21 cellular contexts compared by ENCODE assay signal in genomic region chr7:5567810-5568209, GRCh38. TPM values are rescaled to one million over a fixed set of nuclear protein-coding genes. Genes with fewer than 3 reads are reported as not detected.
DNase-seq lines count a peak whose midpoint lies in the region; ATAC-seq, FAIRE-seq and TF ChIP-seq lines count a peak whose summit lies in the region.
"Had no signal": no experiment of that assay in that cellular context is flagged by ENCODE, and none has a peak within 500 bp of the region (broad histone marks: within the 10 kb centered on the region; RNA-seq: fewer than 3 reads in every experiment).

No MANE protein-coding gene starts in this region.

- 57% methylated on average over 1 of the region's 1 CpG for WGBS in HepG2 (ENCODE audit: low lambda C conversion rate)
- no CpG with 5 or more reads among the region's 1 CpG for WGBS in right lobe of liver (ENCODE audit: insufficient coverage, low coverage, low lambda C conversion rate, missing lambda C conversion rate)

- in situ Hi-C loops in HepG2 (cut with HindIII; ENCODE audit: extremely low pct_ligation_motif_present, low pct_unique_long_range_greater_than_20kb): no loop called here

- H3K4me3 Mint-ChIP-seq in endothelial cell (ENCODE audit: unreplicated experiment): peak overlapping the region; percentile 37
- H3K4me3 Mint-ChIP-seq: activated naive CD8-positive, alpha-beta T cell; activated T-cell treated with anti-CD3 and anti-CD28 coated beads, Interleukin-2, amount 50 U/mL, for 4 hours had no signal

- H3K4me1 ChIP-seq in HepG2 (ENCODE audit: insufficient read depth, low read length) (peaks cover 70% of the 10 kb centered on the region), right lobe of liver (peaks cover 0 to 24% (median 3%) of the 10 kb centered on the region in 4 donors)

- no peak for FAIRE-seq in HepG2 (lab: Jason Lieb, UNC)
- FAIRE-seq: bronchial epithelial cell, TTC549 had no signal

- H3K27me3 ChIP-seq in HepG2 (ENCODE audit: control insufficient read depth in 1 of 2, insufficient read depth in 2 of 2, low read length in 2 of 2) (no peaks in the 10 kb centered on the region; a peak in 1 of 5 replicates), right lobe of liver (no peaks in the 10 kb centered on the region)
- H3K27me3 ChIP-seq: esophagus muscularis mucosa, testis had no signal

- H3K9me3 ChIP-seq in HepG2 (ENCODE audit: low read length): no peaks in the 10 kb centered on the region
- H3K9me3 ChIP-seq in right lobe of liver: no peaks in the 10 kb centered on the region
- H3K9me3 ChIP-seq: Caco-2, esophagus muscularis mucosa, spleen, testis had no signal

- DNase-seq in HepG2 (ENCODE audit: low spot score): no peak
- DNase-seq in right lobe of liver: no peak
- peak; percentile 46 for DNase-seq in NCI-H82 (lab: John Stamatoyannopoulos, UW)
- DNase-seq in endothelial cell (ENCODE audit: low spot score): no peak
- no peak for DNase-seq in stimulated activated CD4-positive, alpha-beta T cell treated with anti-CD3 and anti-CD28 coated beads, Interleukin-2, amount 100 ng/mL, for 48 hours
- no peak for DNase-seq in kidney tubule cell (ENCODE audit: low spot score)
- DNase-seq in NCI-H1417 treated with DMSO at 0.1 percent for 48 hours (lab: John Stamatoyannopoulos, UW): no peak
- no peak for DNase-seq in cardiac septum (ENCODE audit: low spot score)
- DNase-seq: activated CD4-positive, alpha-beta T cell treated with anti-CD3 and anti-CD28 coated beads, Interleukin-2, amount 50 U/mL, for 4 hours; activated T-cell treated with anti-CD3 and anti-CD28 coated beads, Interleukin-2, amount 50 U/mL, for 4 hours; Caco-2; immature natural killer cell; NCI-H510A; spleen; testis had no signal

- no peaks in the 10 kb centered on the region for H3K79me2 ChIP-seq in HepG2 (ENCODE audit: insufficient read depth, low read length)

- H3K36me3 ChIP-seq in HepG2 (replicated peaks in 1 of 2; ENCODE audit: control insufficient read depth in 1 of 2, insufficient read depth in 2 of 2, low read length in 2 of 2) (no peaks in the 10 kb centered on the region), right lobe of liver (no peaks in the 10 kb centered on the region)
- H3K36me3 ChIP-seq: esophagus muscularis mucosa, spleen had no signal

- TF ChIP-seq EP300 in HepG2 (IDR thresholded peaks at IDR 0.05; ENCODE audit: low read depth in 2 of 2, low read length in 2 of 2) (no peak), HepG2 (CRISPR knock-in tag; IDR thresholded peaks at IDR 0.05; ENCODE audit: borderline replicate concordance) (no peak)

- H3K4me3 ChIP-seq in HepG2 (replicated peaks in 1 of 3; ENCODE audit: insufficient read depth in 1 of 3, low read depth in 2 of 3, low read length in 3 of 3) (no peak overlapping the region), right lobe of liver (no peak overlapping the region)
- H3K4me3 ChIP-seq: esophagus muscularis mucosa, spleen, testis had no signal

- peak overlapping the region; percentile 83 for H3K27ac Mint-ChIP-seq in endothelial cell (ENCODE audit: unreplicated experiment)
- H3K27ac Mint-ChIP-seq: activated naive CD8-positive, alpha-beta T cell; immature natural killer cell had no signal

- ATAC-seq in HepG2: no peak
- ATAC-seq in right lobe of liver: no peak
- ATAC-seq: activated T-cell treated with anti-CD3 and anti-CD28 coated beads, Interleukin-2, amount 50 U/mL, for 4 hours had no signal

- no peak overlapping the region for H3K9ac ChIP-seq in HepG2 (ENCODE audit: insufficient read depth, low read depth, low read length)
- H3K9ac ChIP-seq: KMS-11 had no signal

- BruUV-seq in HepG2 (replicated peaks; lab: Mats Ljungman, UMichigan): no TSS peak

- TF ChIP-seq POLR2A in HepG2 (IDR thresholded peaks at IDR 0.05; ENCODE audit: insufficient read depth in 1 of 2, low read depth in 2 of 2, low read length in 2 of 2): no peak
- TF ChIP-seq POLR2A in right lobe of liver (IDR thresholded peaks at IDR 0.05): no peak

- peaks cover 6% of the 10 kb centered on the region for H3K36me3 Mint-ChIP-seq in endothelial cell (ENCODE audit: low read depth, unreplicated experiment)
- H3K36me3 Mint-ChIP-seq: activated naive CD8-positive, alpha-beta T cell; immature natural killer cell had no signal

- peaks cover 1% of the 10 kb centered on the region for H3K27me3 Mint-ChIP-seq in endothelial cell (ENCODE audit: unreplicated experiment)
- H3K27me3 Mint-ChIP-seq: activated naive CD8-positive, alpha-beta T cell had no signal

- CTCF ChIA-PET in HepG2 (lab: Yijun Ruan, JAX; ENCODE audit: low intra/inter-chr PET ratio, low total read pairs): no interaction called here

- no peaks in the 10 kb centered on the region for H3K9me3 Mint-ChIP-seq in endothelial cell (ENCODE audit: unreplicated experiment)
- H3K9me3 Mint-ChIP-seq: activated T-cell treated with anti-CD3 and anti-CD28 coated beads, Interleukin-2, amount 50 U/mL, for 4 hours; immature natural killer cell had no signal

- no peak overlapping the region for H3K27ac ChIP-seq in HepG2 (ENCODE audit: extremely low read length, insufficient read depth, low read length)
- no peak overlapping the region for H3K27ac ChIP-seq in right lobe of liver
- H3K27ac ChIP-seq: esophagus muscularis mucosa, HL-60, KMS-11, spleen, testis had no signal

- peak overlapping the region; percentile 16 for H3K4me2 ChIP-seq in HepG2 (ENCODE audit: low read depth, low read length)
- H3K4me2 ChIP-seq: KMS-11 had no signal

- no peak for TF ChIP-seq RAD21 in HepG2 (CRISPR knock-in tag; IDR thresholded peaks at IDR 0.05)

- intact Hi-C loops in HepG2 (cut with micrococcal nuclease; ENCODE audit: unreplicated experiment) (no loop called here), right lobe of liver (cut with DNase I) (no loop called here), cardiac septum (cut with DNase I) (no loop called here)

- H2AFZ ChIP-seq in HepG2 (ENCODE audit: low read length): no peak overlapping the region

- POLR2A ChIA-PET in HepG2 (lab: Yijun Ruan, JAX): no interaction called here

- no peaks in the 10 kb centered on the region for H4K20me1 ChIP-seq in HepG2 (ENCODE audit: insufficient read depth, low read length)

- H3K4me1 Mint-ChIP-seq in endothelial cell (ENCODE audit: unreplicated experiment): peaks cover 31% of the 10 kb centered on the region

- TF ChIP-seq CTCF in HepG2 (CRISPR knock-in tag; IDR thresholded peaks at IDR 0.05) (no peak), right lobe of liver (IDR thresholded peaks at IDR 0.05) (no peak), endothelial cell (IDR thresholded peaks at IDR 0.05; ENCODE audit: unreplicated experiment) (no peak)

RNA-seq across cellular contexts. Expression of gene FSCN1, which starts 24.8 kb away (rescaled TPM):
- 35.5 and 44.0 TPM in 2 replicates for total RNA-seq in HepG2 (2016; rRNA removed; fragmentation: Illumina TruSeq; extraction: Trizol)
- total RNA-seq in HepG2 (2016; cell fraction: cytosol; rRNA removed; fragmentation: Illumina TruSeq; extraction: Trizol; ENCODE audit: low read depth): 6.4 and 7.4 TPM in 2 replicates
- 32.0 and 43.8 TPM in 2 replicates for total RNA-seq in HepG2 (2016; cell fraction: insoluble cytoplasmic fraction; rRNA removed; fragmentation: Illumina TruSeq; extraction: Trizol)
- 20.9 and 22.0 TPM in 2 replicates for total RNA-seq in HepG2 (2016; cell fraction: membrane; rRNA removed; fragmentation: Illumina TruSeq; extraction: Trizol)
- 21.3 and 24.5 TPM in 2 replicates for total RNA-seq in HepG2 (2016; cell fraction: nucleus; rRNA removed; fragmentation: Illumina TruSeq; extraction: Trizol)
- 21.2 and 29.0 TPM in 2 replicates for polyA plus RNA-seq in HepG2 (2011; rRNA removed)
- polyA plus RNA-seq in HepG2 (2011; cell fraction: cytosol; rRNA removed): 21.0 and 36.3 TPM in 2 replicates
- polyA plus RNA-seq in HepG2 (2011; cell fraction: nucleus; rRNA removed): 41.0 and 50.2 TPM in 2 replicates
- polyA plus RNA-seq in HepG2 (2012): 7.3 and 18.5 TPM in 2 replicates
- 10.2 and 10.8 TPM in 2 replicates for polyA plus RNA-seq in HepG2 (2016; cell fraction: cytosol; fragmentation: Illumina TruSeq; extraction: Trizol; ENCODE audit: low read depth)
- polyA plus RNA-seq in HepG2 (2016; cell fraction: insoluble cytoplasmic fraction; fragmentation: Illumina TruSeq; extraction: Trizol; ENCODE audit: low read depth): 58.7 and 73.9 TPM in 2 replicates
- polyA plus RNA-seq in HepG2 (2016; cell fraction: membrane; fragmentation: Illumina TruSeq; extraction: Trizol; ENCODE audit: low read depth): 22.3 and 24.1 TPM in 2 replicates
- polyA plus RNA-seq in HepG2 (2016; cell fraction: nucleus; fragmentation: Illumina TruSeq; extraction: Trizol; ENCODE audit: insufficient read depth, low read depth): 53.5 and 58.8 TPM in 2 replicates
- 66.5 and 90.1 TPM in 2 replicates for polyA minus RNA-seq in HepG2 (2011; rRNA and poly(A)+ RNA removed; ENCODE audit: low replicate concordance)
- polyA minus RNA-seq in HepG2 (2011; cell fraction: cytosol; rRNA and poly(A)+ RNA removed): 43.7 and 53.5 TPM in 2 replicates
- polyA minus RNA-seq in HepG2 (2011; cell fraction: nucleus; rRNA and poly(A)+ RNA removed): 12.7 and 16.4 TPM in 2 replicates
- 10 to 100 TPM in 5 of 6 experiments, 1 to 10 TPM in 1; 9.1 to 26.2 (median 11.9) TPM for total RNA-seq in right lobe of liver
- total RNA-seq in endothelial cell (ENCODE audit: unreplicated experiment): 1,785 TPM
- total RNA-seq in cardiac septum: 32.2 TPM

RNA-seq across cellular contexts. Expression of gene ACTB, which starts 37.4 kb away (rescaled TPM):
- total RNA-seq in HepG2 (2016; rRNA removed; fragmentation: Illumina TruSeq; extraction: Trizol) (983 and 1,099 TPM in 2 replicates), right lobe of liver (1,000 to 10,000 TPM; 1,195 to 2,421 (median 1,468) TPM), endothelial cell (ENCODE audit: unreplicated experiment) (5,848 TPM), cardiac septum (926 TPM)
- 406 and 413 TPM in 2 replicates for total RNA-seq in HepG2 (2016; cell fraction: cytosol; rRNA removed; fragmentation: Illumina TruSeq; extraction: Trizol; ENCODE audit: low read depth)
- total RNA-seq in HepG2 (2016; cell fraction: insoluble cytoplasmic fraction; rRNA removed; fragmentation: Illumina TruSeq; extraction: Trizol): 966 and 972 TPM in 2 replicates
- 815 and 929 TPM in 2 replicates for total RNA-seq in HepG2 (2016; cell fraction: membrane; rRNA removed; fragmentation: Illumina TruSeq; extraction: Trizol)
- total RNA-seq in HepG2 (2016; cell fraction: nucleus; rRNA removed; fragmentation: Illumina TruSeq; extraction: Trizol): 668 and 755 TPM in 2 replicates
- polyA plus RNA-seq in HepG2 (2011; rRNA removed): 984 and 1,160 TPM in 2 replicates
- polyA plus RNA-seq in HepG2 (2011; cell fraction: cytosol; rRNA removed): 567 and 620 TPM in 2 replicates
- 1,565 and 1,995 TPM in 2 replicates for polyA plus RNA-seq in HepG2 (2011; cell fraction: nucleus; rRNA removed)
- 984 and 1,070 TPM in 2 replicates for polyA plus RNA-seq in HepG2 (2012)
- 510 and 558 TPM in 2 replicates for polyA plus RNA-seq in HepG2 (2016; cell fraction: cytosol; fragmentation: Illumina TruSeq; extraction: Trizol; ENCODE audit: low read depth)
- polyA plus RNA-seq in HepG2 (2016; cell fraction: insoluble cytoplasmic fraction; fragmentation: Illumina TruSeq; extraction: Trizol; ENCODE audit: low read depth): 1,764 and 2,207 TPM in 2 replicates
- 1,095 and 1,097 TPM in 2 replicates for polyA plus RNA-seq in HepG2 (2016; cell fraction: membrane; fragmentation: Illumina TruSeq; extraction: Trizol; ENCODE audit: low read depth)
- 1,747 and 1,824 TPM in 2 replicates for polyA plus RNA-seq in HepG2 (2016; cell fraction: nucleus; fragmentation: Illumina TruSeq; extraction: Trizol; ENCODE audit: insufficient read depth, low read depth)
- polyA minus RNA-seq in HepG2 (2011; rRNA and poly(A)+ RNA removed; ENCODE audit: low replicate concordance): 2,677 and 2,857 TPM in 2 replicates
- 1,014 and 1,055 TPM in 2 replicates for polyA minus RNA-seq in HepG2 (2011; cell fraction: cytosol; rRNA and poly(A)+ RNA removed)
- polyA minus RNA-seq in HepG2 (2011; cell fraction: nucleus; rRNA and poly(A)+ RNA removed): 329 and 574 TPM in 2 replicates

RNA-seq across cellular contexts. Expression of gene FBXL18, which starts 54.2 kb away (rescaled TPM):
- total RNA-seq in HepG2 (2016; rRNA removed; fragmentation: Illumina TruSeq; extraction: Trizol) (3.9 TPM in 2 replicates), right lobe of liver (1 to 10 TPM; 3.5 to 8.5 (median 4.7) TPM), endothelial cell (ENCODE audit: unreplicated experiment) (14.5 TPM), cardiac septum (5.0 TPM)
- total RNA-seq in HepG2 (2016; cell fraction: cytosol; rRNA removed; fragmentation: Illumina TruSeq; extraction: Trizol; ENCODE audit: low read depth): 1.1 and 1.6 TPM in 2 replicates
- total RNA-seq in HepG2 (2016; cell fraction: insoluble cytoplasmic fraction; rRNA removed; fragmentation: Illumina TruSeq; extraction: Trizol): 3.7 and 4.0 TPM in 2 replicates
- total RNA-seq in HepG2 (2016; cell fraction: membrane; rRNA removed; fragmentation: Illumina TruSeq; extraction: Trizol): 1.5 and 2.0 TPM in 2 replicates
- 2.9 and 3.3 TPM in 2 replicates for total RNA-seq in HepG2 (2016; cell fraction: nucleus; rRNA removed; fragmentation: Illumina TruSeq; extraction: Trizol)
- polyA plus RNA-seq in HepG2 (2011; rRNA removed): 1.1 and 1.5 TPM in 2 replicates
- polyA plus RNA-seq in HepG2 (2011; cell fraction: cytosol; rRNA removed): 0.63 and 1.1 TPM in 2 replicates
- polyA plus RNA-seq in HepG2 (2011; cell fraction: nucleus; rRNA removed): 4.2 and 7.3 TPM in 2 replicates
- polyA plus RNA-seq in HepG2 (2012): 1.5 and 2.0 TPM in 2 replicates
- 0.17 and 0.19 TPM in 2 replicates for polyA plus RNA-seq in HepG2 (2016; cell fraction: cytosol; fragmentation: Illumina TruSeq; extraction: Trizol; ENCODE audit: low read depth)
- polyA plus RNA-seq in HepG2 (2016; cell fraction: insoluble cytoplasmic fraction; fragmentation: Illumina TruSeq; extraction: Trizol; ENCODE audit: low read depth): 1.4 and 2.4 TPM in 2 replicates
- 0.11 and 0.30 TPM in 2 replicates for polyA plus RNA-seq in HepG2 (2016; cell fraction: membrane; fragmentation: Illumina TruSeq; extraction: Trizol; ENCODE audit: low read depth)
- polyA plus RNA-seq in HepG2 (2016; cell fraction: nucleus; fragmentation: Illumina TruSeq; extraction: Trizol; ENCODE audit: insufficient read depth, low read depth): 2.1 and 2.5 TPM in 2 replicates
- polyA minus RNA-seq in HepG2 (2011; rRNA and poly(A)+ RNA removed; ENCODE audit: low replicate concordance): 9.2 and 12.0 TPM in 2 replicates
- polyA minus RNA-seq in HepG2 (2011; cell fraction: cytosol; rRNA and poly(A)+ RNA removed): 3.7 and 4.0 TPM in 2 replicates
- 4.1 and 4.5 TPM in 2 replicates for polyA minus RNA-seq in HepG2 (2011; cell fraction: nucleus; rRNA and poly(A)+ RNA removed)

Comparison
In these comparisons a context has a peak if more than half of its experiments do, and no peak if none do; other contexts are left out.
1. RNA of gene FSCN1, which starts 24.8 kb away (total RNA-seq): 1,785 TPM in endothelial cell (single experiment); 6.4 to 44.0 TPM in HepG2, 32.2 TPM in cardiac septum (single experiment) and 9.1 to 26.2 TPM in right lobe of liver; every median in the first group is over 10 times any median in the second.